Comparison of ENCODE assay signal across 8 cellular contexts in the genomic region with DNA sequence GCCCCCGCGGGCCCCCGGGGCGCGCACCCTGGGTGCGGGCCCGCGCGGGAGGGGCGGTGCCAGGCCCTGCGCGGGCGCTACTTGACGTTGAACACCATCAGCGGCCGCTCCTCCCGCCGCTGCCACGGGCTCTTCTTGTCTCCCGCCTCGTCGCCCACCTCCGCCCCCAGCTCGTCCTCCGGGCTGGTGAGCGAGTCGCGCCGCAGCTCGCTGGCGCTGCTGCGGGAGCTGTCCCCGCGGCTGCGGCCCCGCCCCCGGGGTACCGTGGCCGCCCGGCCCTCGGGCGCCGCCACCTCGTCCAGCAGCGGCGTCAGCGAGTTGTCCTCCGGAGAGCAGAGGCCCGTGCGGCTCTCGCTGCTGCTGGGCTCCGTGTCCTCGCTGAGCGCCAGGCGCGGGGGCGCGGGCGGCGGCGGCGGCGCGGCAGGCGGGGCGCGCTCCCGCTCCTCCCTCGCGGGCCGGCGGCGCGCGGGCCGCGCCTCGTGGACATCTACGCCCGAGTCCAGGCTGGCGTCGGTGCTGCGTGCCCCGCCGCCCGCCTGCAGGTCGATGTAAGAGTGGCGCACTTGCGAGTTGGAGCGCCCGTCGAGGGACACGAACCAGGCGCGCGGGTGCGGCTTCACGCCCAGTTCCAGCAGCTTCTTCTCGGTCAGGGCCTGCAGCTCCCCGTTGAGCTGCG. TPM values are rescaled to one million over a fixed set of nuclear protein-coding genes. Genes with fewer than 3 reads are reported as not detected.
A peak's percentile ranks its signal among the peaks of the same experiment; 100 is the strongest.
DNase-seq lines count a peak whose midpoint lies in the region; ATAC-seq, FAIRE-seq and TF ChIP-seq lines count a peak whose summit lies in the region.

No MANE protein-coding gene starts in this region.

- DNase-seq in EL: peak; percentile 31
- DNase-seq in RPMI7951 (ENCODE audit: low read depth): peak; percentile 19
- peak in 3 of 6 donors; percentile 51 to 74 (median 73) for DNase-seq in pancreas
- DNase-seq in MM.1S: no peak
- DNase-seq in foreskin keratinocyte: no peak
- DNase-seq in DMS153 (lab: John Stamatoyannopoulos, UW): no peak

- ATAC-seq in pancreas (peak; percentile 12 to 59 (median 42)), GM21447 (IDR thresholded peaks at IDR 0.05; ENCODE audit: unreplicated experiment) (no peak), foreskin keratinocyte (no peak)

- 35 to 37% methylated on average over 32 to 101 of the region's 101 CpGs for WGBS in esophagus, 2 donors
- 7 to 10% methylated on average over 50 to 101 of the region's 101 CpGs for WGBS in pancreas, 2 donors

- no peaks in the 10 kb centered on the region for H3K27me3 ChIP-seq in esophagus (ENCODE audit: control insufficient read depth in 1 of 2, insufficient read depth in 2 of 2, low read length in 2 of 2)
- no peaks in the 10 kb centered on the region for H3K27me3 ChIP-seq in pancreas
- no peaks in the 10 kb centered on the region for H3K27me3 ChIP-seq in MM.1S (replicated peaks; ENCODE audit: insufficient read depth, low read length)
- H3K27me3 ChIP-seq in foreskin keratinocyte: peaks cover 9% of the 10 kb centered on the region

- H3F3A ChIP-seq in MM.1S (ENCODE audit: insufficient read depth, low read length): peaks cover under 1% of the 10 kb centered on the region; the same call in 1 of the 2 replicates

- H3K36me3 ChIP-seq in esophagus (ENCODE audit: control insufficient read depth in 2 of 2, insufficient read depth in 2 of 2, low read length in 1 of 2) (peaks cover 16 to 40% of the 10 kb centered on the region in 2 donors), pancreas (peaks cover 4 to 14% (median 6%) of the 10 kb centered on the region in 3 donors), MM.1S (replicated peaks; ENCODE audit: insufficient read depth, low read length) (no peaks in the 10 kb centered on the region)

- no peak overlapping the region for H3K4me2 ChIP-seq in MM.1S (ENCODE audit: low read depth, low read length)

- H3K4me1 ChIP-seq in esophagus (ENCODE audit: control insufficient read depth in 2 of 2, insufficient read depth in 2 of 2, low read length in 1 of 2) (peaks cover 0 to 12% of the 10 kb centered on the region in 2 donors), pancreas (no peaks in the 10 kb centered on the region), MM.1S (ENCODE audit: low read length) (peaks cover 6% of the 10 kb centered on the region), foreskin keratinocyte (no peaks in the 10 kb centered on the region)

- H3K9me2 ChIP-seq in MM.1S (replicated peaks; ENCODE audit: insufficient read depth, low read length): no peaks in the 10 kb centered on the region

- intact Hi-C loops in pancreas (cut with DNase I): no loop called here

- FAIRE-seq in pancreas (lab: Jason Lieb, UNC): no peak

- H3K27ac ChIP-seq in esophagus (ENCODE audit: low read depth in 2 of 2, low read length in 1 of 2) (peak overlapping the region; percentile 30 to 43), pancreas (no peak overlapping the region), MM.1S (ENCODE audit: low read length) (no peak overlapping the region), foreskin keratinocyte (no peak overlapping the region)

- no peak overlapping the region for H2AFZ ChIP-seq in MM.1S (ENCODE audit: low read length)

- TF ChIP-seq CTCF in pancreas (IDR thresholded peaks at IDR 0.05) (no peak), MM.1S (IDR thresholded peaks at IDR 0.05; ENCODE audit: low read length) (no peak), foreskin keratinocyte (conservative IDR thresholded peaks at IDR 0.05) (no peak)

- peak overlapping the region; percentile 12 to 16 for H3K4me3 ChIP-seq in esophagus (ENCODE audit: low read depth in 1 of 2, low read length in 2 of 2)
- peak overlapping the region in 2 of 4 donors; percentile 29 to 45 for H3K4me3 ChIP-seq in pancreas
- H3K4me3 ChIP-seq in MM.1S (ENCODE audit: low read length): no peak overlapping the region

- H3K9ac ChIP-seq in MM.1S (ENCODE audit: low read length): no peak overlapping the region

- H3K9me3 ChIP-seq in esophagus (ENCODE audit: control insufficient read depth in 2 of 2, insufficient read depth in 1 of 2, low read depth in 1 of 2, low read length in 1 of 2): no peaks in the 10 kb centered on the region
- H3K9me3 ChIP-seq in pancreas: no peaks in the 10 kb centered on the region
- H3K9me3 ChIP-seq in MM.1S (replicated peaks; ENCODE audit: insufficient read depth, low read length): no peaks in the 10 kb centered on the region

- no peaks in the 10 kb centered on the region for H3K79me2 ChIP-seq in MM.1S (ENCODE audit: low read length)

- no peaks in the 10 kb centered on the region for H4K20me1 ChIP-seq in MM.1S (ENCODE audit: insufficient read depth, low read length)

RNA-seq across cellular contexts. Expression of gene GRN, which starts 8.7 kb away (rescaled TPM):
- total RNA-seq in RPMI7951 (2014; rRNA removed; shearing (Covaris generic)): 156 and 202 TPM in 2 replicates
- polyA plus RNA-seq in esophagus (100 to 1,000 TPM; 211 to 370 TPM), pancreas (100 to 1,000 TPM in 1 of 2 donors, 10 to 100 TPM in 1; 55.7 to 100 TPM), foreskin keratinocyte (290 and 301 TPM in 2 replicates)
- total RNA-seq in pancreas (100 to 1,000 TPM in 2 of 6 donors, 10 to 100 TPM in 4; 48.0 to 229 (median 69.6) TPM), foreskin keratinocyte (272 and 283 TPM in 2 replicates)

RNA-seq across cellular contexts. Expression of gene FAM171A2, which starts 9.9 kb away (rescaled TPM):
- 1.1 and 1.9 TPM in 2 replicates for total RNA-seq in RPMI7951 (2014; rRNA removed; shearing (Covaris generic))
- polyA plus RNA-seq in esophagus: 1 to 10 TPM; 1.2 to 2.2 TPM
- total RNA-seq in pancreas: under 1 TPM; 0.24 to 0.97 (median 0.44) TPM
- 1 to 10 TPM in 1 of 2 donors, under 1 TPM in 1; 0.87 to 1.3 TPM for polyA plus RNA-seq in pancreas
- 1.4 and 1.6 TPM in 2 replicates for total RNA-seq in foreskin keratinocyte
- polyA plus RNA-seq in foreskin keratinocyte: 0.98 and 1.3 TPM in 2 replicates

RNA-seq across cellular contexts. Expression of gene SLC25A39, which starts 29.2 kb away (rescaled TPM):
- total RNA-seq in RPMI7951 (2014; rRNA removed; shearing (Covaris generic)): 85.1 and 87.4 TPM in 2 replicates
- polyA plus RNA-seq in esophagus (100 to 1,000 TPM; 132 to 138 TPM), pancreas (100 to 1,000 TPM; 119 to 155 TPM), foreskin keratinocyte (249 and 257 TPM in 2 replicates)
- total RNA-seq in pancreas (10 to 100 TPM; 50.7 to 72.7 (median 62.2) TPM), foreskin keratinocyte (171 and 183 TPM in 2 replicates)

RNA-seq across cellular contexts. Expression of gene ITGA2B, which starts 35.7 kb away (rescaled TPM):
- 0.36 and 0.68 TPM in 2 replicates for total RNA-seq in RPMI7951 (2014; rRNA removed; shearing (Covaris generic))
- polyA plus RNA-seq in esophagus: under 1 TPM; 0.27 to 0.84 TPM
- total RNA-seq in pancreas: under 1 TPM; 0.09 to 0.61 (median 0.46) TPM
- polyA plus RNA-seq in pancreas: under 1 TPM; 0.42 to 0.53 TPM
- 0.25 and 0.37 TPM in 2 replicates for total RNA-seq in foreskin keratinocyte
- polyA plus RNA-seq in foreskin keratinocyte: 0.08 and 0.13 TPM in 2 replicates

RNA-seq across cellular contexts. Expression of gene RUNDC3A, which starts 45.4 kb away (rescaled TPM):
- 0.12 TPM in 1 of 2 replicates, not detected in the other for total RNA-seq in RPMI7951 (2014; rRNA removed; shearing (Covaris generic))
- polyA plus RNA-seq in esophagus (under 1 TPM; 0.77 to 0.88 TPM), pancreas (10 to 100 TPM; 24.0 to 59.4 TPM), foreskin keratinocyte (0.26 and 0.52 TPM in 2 replicates)
- total RNA-seq in pancreas (1 to 10 TPM in 5 of 6 donors, under 1 TPM in 1; 0.56 to 5.0 (median 2.9) TPM), foreskin keratinocyte (0.14 and 0.18 TPM in 2 replicates)

Comparison
In these comparisons a context has a peak if more than half of its experiments do, and no peak if none do; other contexts are left out.
1. DNase-seq: peak in EL (single experiment) and RPMI7951 (single experiment); none in MM.1S (single experiment), foreskin keratinocyte (0 of 2) and DMS153 (single experiment).
2. H3K27ac ChIP-seq: peak in esophagus (2 of 2); none in pancreas (0 of 4), MM.1S (single experiment) and foreskin keratinocyte (single experiment).
3. ATAC-seq: peak in pancreas (4 of 4); none in GM21447 (single experiment) and foreskin keratinocyte (single experiment).